ENCODE assay signal across 22 cellular contexts in genomic region chr4:146485968-146486367, GRCh38. TPM values are rescaled to one million over a fixed set of nuclear protein-coding genes. Genes with fewer than 3 reads are reported as not detected.
DNase-seq lines count a peak whose midpoint lies in the region; ATAC-seq, FAIRE-seq and TF ChIP-seq lines count a peak whose summit lies in the region.
"Had no signal": no experiment of that assay in that cellular context is flagged by ENCODE, and none has a peak within 500 bp of the region (broad histone marks: within the 10 kb centered on the region; RNA-seq: fewer than 3 reads in every experiment).

No MANE protein-coding gene starts in this region.

- no peak overlapping the region for H3K27ac ChIP-seq in kidney (ENCODE audit: low read depth in 2 of 2, low read length in 2 of 2)
- H3K27ac ChIP-seq: breast epithelium, C4-2B, RWPE1, tibial nerve had no signal

- no peak overlapping the region for H3K27ac Mint-ChIP-seq in type B pancreatic cell
- H3K27ac Mint-ChIP-seq: activated naive CD8-positive, alpha-beta T cell; endodermal cell; WTC11 had no signal

- no peaks in the 10 kb centered on the region for H3K27me3 Mint-ChIP-seq in type B pancreatic cell
- H3K27me3 Mint-ChIP-seq: activated naive CD8-positive, alpha-beta T cell had no signal

- DNase-seq in kidney (no peak), glomerular visceral epithelial cell (ENCODE audit: extremely low spot score) (no peak), type B pancreatic cell (ENCODE audit: extremely low spot score, unreplicated experiment) (no peak)
- DNase-seq: activated CD8-positive, alpha-beta memory T cell treated with anti-CD3 and anti-CD28 coated beads, Interleukin-2, amount 50 U/mL, for 4 hours; DND-41; endodermal cell; foreskin fibroblast; natural killer cell; NCI-H1930; stimulated activated CD4-positive, alpha-beta T cell treated with anti-CD3 and anti-CD28 coated beads, Interleukin-2, amount 100 ng/mL, for 24 hours; T-helper 1 cell had no signal

- H3K9ac ChIP-seq in kidney (ENCODE audit: low read length in 2 of 2) = no peak overlapping the region

- intact Hi-C loops in kidney (cut with DNase I) = no loop called here

- FAIRE-seq in kidney (lab: Jason Lieb, UNC) = peak; percentile 45

- no peak overlapping the region for H3K4me3 Mint-ChIP-seq in type B pancreatic cell
- H3K4me3 Mint-ChIP-seq: activated naive CD8-positive, alpha-beta T cell; endodermal cell; natural killer cell; WTC11 had no signal

- H3K9me3 ChIP-seq in kidney (ENCODE audit: control insufficient read depth in 1 of 2, low read length in 2 of 2) = peaks cover 0 to 10% of the 10 kb centered on the region in 2 donors

- no peak overlapping the region for H3K4me3 ChIP-seq in kidney (ENCODE audit: low read length in 2 of 2)
- H3K4me3 ChIP-seq: breast epithelium, lung, tibial nerve had no signal

- no peaks in the 10 kb centered on the region for H3K36me3 ChIP-seq in kidney (ENCODE audit: control insufficient read depth in 1 of 2, insufficient read depth in 2 of 2, low read length in 2 of 2)
- H3K36me3 ChIP-seq: breast epithelium had no signal

- H3K4me1 Mint-ChIP-seq in type B pancreatic cell (ENCODE audit: unreplicated experiment) = no peaks in the 10 kb centered on the region
- H3K4me1 Mint-ChIP-seq: WTC11 had no signal

- H3K4me1 ChIP-seq in kidney (ENCODE audit: control insufficient read depth in 1 of 2, insufficient read depth in 1 of 2, low read depth in 1 of 2, low read length in 2 of 2) = no peaks in the 10 kb centered on the region
- H3K4me1 ChIP-seq: breast epithelium had no signal

- TF ChIP-seq CTCF in kidney (IDR thresholded peaks at IDR 0.05; ENCODE audit: borderline replicate concordance, extremely low read depth, insufficient read depth) (no peak), type B pancreatic cell (conservative IDR thresholded peaks at IDR 0.05) (no peak)

- H3K36me3 Mint-ChIP-seq in type B pancreatic cell = peaks cover 6% of the 10 kb centered on the region

- ATAC-seq in GM18868 (IDR thresholded peaks at IDR 0.05; ENCODE audit: unreplicated experiment) (peak; percentile 30), GM21529 (IDR thresholded peaks at IDR 0.05; ENCODE audit: unreplicated experiment) (peak; percentile 42), HG03108 (IDR thresholded peaks at IDR 0.05; ENCODE audit: unreplicated experiment) (peak; percentile 46), GM21526 (IDR thresholded peaks at IDR 0.05; ENCODE audit: low FRiP score, unreplicated experiment) (no peak)
- ATAC-seq: natural killer cell, WTC11 had no signal

- peaks cover 21% of the 10 kb centered on the region for H3K9me3 Mint-ChIP-seq in type B pancreatic cell

RNA-seq across cellular contexts. Expression of gene SLC10A7, which starts 35.8 kb away (rescaled TPM):
- 15.1 TPM for total RNA-seq in kidney
- 1.9 TPM for polyA plus RNA-seq in kidney (ENCODE audit: insufficient read depth, low read depth, low replicate concordance)
- total RNA-seq in type B pancreatic cell (ENCODE audit: low replicate concordance) = 16.1 and 19.4 TPM in 2 replicates
